ENCODE assay signal across 16 cellular contexts in the genomic region with DNA sequence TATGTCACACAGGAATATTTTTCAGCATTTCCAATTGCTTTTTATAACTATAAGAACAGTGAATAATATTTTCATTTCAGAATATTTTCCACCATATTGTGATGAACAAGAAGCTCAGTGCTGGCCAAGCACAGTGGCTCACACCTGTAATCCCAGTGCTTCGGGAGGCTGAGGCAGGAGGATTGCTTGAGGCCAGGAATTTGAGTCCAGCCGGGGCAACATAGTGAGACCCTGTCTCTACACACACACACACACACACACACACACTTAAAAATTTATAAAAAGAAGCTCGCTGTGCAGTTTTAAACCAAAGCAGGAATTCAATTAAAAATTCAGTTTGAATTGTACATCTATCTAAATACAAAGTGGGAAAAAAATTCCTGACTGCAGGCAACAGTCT. TPM values are rescaled to one million over a fixed set of nuclear protein-coding genes. Genes with fewer than 3 reads are reported as not detected.
"Had no signal": no experiment of that assay in that cellular context is flagged by ENCODE, and none has a peak within 500 bp of the region (broad histone marks: within the 10 kb centered on the region; RNA-seq: fewer than 3 reads in every experiment).

No MANE protein-coding gene starts in this region.

- H3K27ac ChIP-seq: esophagus muscularis mucosa, pancreas, thyroid gland, uterus had no signal

- FAIRE-seq: islet of Langerhans, pancreas had no signal

- H3K9me3 ChIP-seq: esophagus muscularis mucosa, pancreas, thyroid gland, uterus had no signal

- H3K27me3 ChIP-seq: pancreas, thyroid gland had no signal

- H3K9me3 Mint-ChIP-seq: memory B cell, neural crest cell had no signal

- H3K27ac Mint-ChIP-seq: memory B cell had no signal

- H3K4me3 Mint-ChIP-seq: memory B cell had no signal

- H3K4me3 ChIP-seq: esophagus muscularis mucosa, pancreas, thyroid gland, uterus had no signal

- DNase-seq: activated CD4-positive, alpha-beta T cell treated with anti-CD3 and anti-CD28 coated beads, Interleukin-2, amount 50 U/mL, for 4 hours; activated CD4-positive, CD25-positive, alpha-beta regulatory T cell treated with anti-CD3 and anti-CD28 coated beads, Interleukin-2, amount 50 U/mL, for 72 hours; activated naive CD4-positive, alpha-beta T cell treated with anti-CD3 and anti-CD28 coated beads, Interleukin-2, amount 50 U/mL, for 16 hours; cerebellar nuclear complex; glutamatergic neuron; pancreas; stimulated activated CD4-positive, alpha-beta T cell treated with anti-CD3 and anti-CD28 coated beads, Interleukin-4, amount 100 ng/mL, for 24 hours; thyroid gland; uterus had no signal

- H3K36me3 ChIP-seq: esophagus muscularis mucosa, pancreas, thyroid gland, uterus had no signal

- ATAC-seq: left lobe of liver, pancreas had no signal

RNA-seq across cellular contexts. Expression of a gene that starts 3.5 kb away (rescaled TPM):
- total RNA-seq: dermis microvascular lymphatic vessel endothelial cell, fibroblast of villous mesenchyme, neural crest cell had no signal
